Comparison of ENCODE assay signal across 9 cellular contexts in genomic region chr1:181179980-181180964, GRCh38.
DNase-seq lines count a peak whose midpoint lies in the region; ATAC-seq lines count a peak whose summit lies in the region.
"Had no signal": no experiment of that assay in that cellular context is flagged by ENCODE, and none has a peak within 500 bp of the region (broad histone marks: within the 10 kb centered on the region; RNA-seq: fewer than 3 reads in every experiment).

No MANE protein-coding gene starts in this region.

- DNase-seq in SIG-M5 treated with dmso at 0.1 percent for 504 hours (lab: John Stamatoyannopoulos, UW; ENCODE audit: unreplicated experiment) (peak; percentile 21), SIG-M5 (lab: John Stamatoyannopoulos, UW) (no peak), NCI-H748 treated with DMSO at 0.1 percent for 48 hours (lab: John Stamatoyannopoulos, UW) (peak; percentile 75), anterior cingulate cortex (lab: John Stamatoyannopoulos, UW) (peak in 54 of 58 donors; percentile 16 to 87 (median 62)), iPS-NIHi7 (ENCODE audit: extremely low spot score) (peak; percentile 65), activated gamma-delta T cell treated with Interleukin-2 at 50 U/mL for 16 hours (no peak)
- peak; percentile 54 for DNase-seq in stimulated activated CD8-positive, alpha-beta memory T cell treated with anti-CD3 and anti-CD28 coated beads, Interleukin-4, amount 100 ng/mL, for 48 hours

- ATAC-seq in HG02840 (IDR thresholded peaks at IDR 0.05; ENCODE audit: low FRiP score, unreplicated experiment), result no peak
- ATAC-seq: A549 had no signal

Comparison
In these comparisons a context has a peak if more than half of its experiments do, and no peak if none do; other contexts are left out.
1. DNase-seq: peak in SIG-M5 treated with dmso at 0.1 percent for 504 hours (single experiment), NCI-H748 treated with DMSO at 0.1 percent for 48 hours (single experiment), anterior cingulate cortex (54 of 58), iPS-NIHi7 (single experiment) and stimulated activated CD8-positive, alpha-beta memory T cell treated with anti-CD3 and anti-CD28 coated beads, Interleukin-4, amount 100 ng/mL, for 48 hours (single experiment); none in SIG-M5 (single experiment) and activated gamma-delta T cell treated with Interleukin-2 at 50 U/mL for 16 hours (single experiment).